32 cellular contexts compared by ENCODE assay signal in genomic region chr13:47650221-47650620, GRCh38.
"Had no signal": no experiment of that assay in that cellular context is flagged by ENCODE, and none has a peak within 500 bp of the region (broad histone marks: within the 10 kb centered on the region; RNA-seq: fewer than 3 reads in every experiment).

No MANE protein-coding gene starts in this region.

- H3K27me3 ChIP-seq: ascending aorta, Peyer's patch, SJSA1 had no signal

- H3K36me3 ChIP-seq: ascending aorta, Peyer's patch, SJSA1 had no signal

- H3K4me1 Mint-ChIP-seq: activated CD4-positive, alpha-beta T cell treated with anti-CD3 and anti-CD28 coated beads for 36 hours; activated CD4-positive, alpha-beta T cell treated with anti-CD3 and anti-CD28 coated beads, Interleukin-2, amount 10 ng/mL, durations not matched to agents 7 days and 5 days; activated naive CD4-positive, alpha-beta T cell treated with anti-CD3 and anti-CD28 coated beads, Interleukin-2, amount 50 U/mL, for 24 hours; activated naive CD8-positive, alpha-beta T cell treated with anti-CD3 and anti-CD28 coated beads, Interleukin-2, amount 10 ng/mL, durations not matched to agents 7 days and 5 days had no signal

- H3K4me3 Mint-ChIP-seq: activated CD4-positive, alpha-beta T cell treated with anti-CD3 and anti-CD28 coated beads for 36 hours; activated CD4-positive, alpha-beta T cell treated with anti-CD3 and anti-CD28 coated beads, Interleukin-2, amount 10 ng/mL, durations not matched to agents 7 days and 5 days; activated CD8-positive, alpha-beta T cell treated with anti-CD3 and anti-CD28 coated beads, Interleukin-2, amount 10 ng/mL, durations not matched to agents 7 days and 5 days; activated naive CD4-positive, alpha-beta T cell treated with anti-CD3 and anti-CD28 coated beads, Interleukin-2, amount 50 U/mL, for 24 hours; activated naive CD8-positive, alpha-beta T cell treated with anti-CD3 and anti-CD28 coated beads, Interleukin-2, amount 10 ng/mL, durations not matched to agents 7 days and 5 days; activated T-cell treated with anti-CD3 and anti-CD28 coated beads, Interleukin-2, amount 50 U/mL, for 24 hours; T-helper 2 cell treated with Interferon-gamma antibody and Interleukin-4, amounts not matched to agents 5 μg/mL and 100 μg/mL, for 36 hours had no signal

- H3K9me3 Mint-ChIP-seq: activated CD4-positive, alpha-beta T cell treated with anti-CD3 and anti-CD28 coated beads, Interleukin-2, amount 10 ng/mL, durations not matched to agents 7 days and 5 days; activated naive CD4-positive, alpha-beta T cell treated with anti-CD3 and anti-CD28 coated beads, Interleukin-2, amount 50 U/mL, for 24 hours; activated naive CD8-positive, alpha-beta T cell treated with anti-CD3 and anti-CD28 coated beads, Interleukin-2, amount 10 ng/mL, durations not matched to agents 7 days and 5 days; activated T-cell treated with anti-CD3 and anti-CD28 coated beads, Interleukin-2, amount 50 U/mL, for 24 hours; activated T-helper 2 cell treated with anti-CD3 and anti-CD28 coated beads, Interferon-gamma antibody, Interleukin-2, Interleukin-4, amounts not matched to agents 10 μg/mL and 5 μg/mL and 100 μg/mL, durations not matched to agents 14 hours and 24 hours and 36 hours; T-helper 2 cell treated with Interferon-gamma antibody and Interleukin-4, amounts not matched to agents 5 μg/mL and 100 μg/mL, for 36 hours had no signal

- ATAC-seq: activated CD4-positive, alpha-beta T cell treated with anti-CD3 and anti-CD28 coated beads for 36 hours; activated CD4-positive, CD25-positive, alpha-beta regulatory T cell treated with anti-CD3 and anti-CD28 coated beads, Interleukin-2, amount 50 U/mL, for 24 hours; activated CD8-positive, alpha-beta T cell treated with anti-CD3 and anti-CD28 coated beads, Interleukin-2, amount 10 ng/mL, durations not matched to agents 7 days and 5 days; K562; PC-3 had no signal

- FAIRE-seq: K562, TTC549 had no signal

- H3K4me1 ChIP-seq: ascending aorta, Peyer's patch, SJSA1 had no signal

- H3K27ac ChIP-seq: ascending aorta, Peyer's patch, SJSA1 had no signal

- DNase-seq: activated CD4-positive, alpha-beta T cell treated with anti-CD3 and anti-CD28 coated beads for 36 hours; activated CD4-positive, alpha-beta T cell treated with anti-CD3 and anti-CD28 coated beads, Interleukin-2, amount 10 ng/mL, durations not matched to agents 7 days and 5 days; activated CD4-positive, alpha-beta T cell treated with anti-CD3 and anti-CD28 coated beads, Interleukin-2, amount 50 U/mL, for 48 hours; activated CD8-positive, alpha-beta T cell treated with anti-CD3 and anti-CD28 coated beads, Interleukin-2, amount 10 ng/mL, durations not matched to agents 7 days and 5 days; activated gamma-delta T cell; activated naive CD4-positive, alpha-beta T cell treated with Interleukin-2 at 50 U/mL for 16 hours; activated naive CD8-positive, alpha-beta T cell treated with anti-CD3 and anti-CD28 coated beads, Interleukin-2, amount 10 ng/mL, durations not matched to agents 7 days and 5 days; activated T-cell treated with anti-CD3 and anti-CD28 coated beads, Interleukin-2, amount 50 U/mL, for 24 hours; amygdala; NCI-H1092 treated with DMSO at 0.1 percent for 48 hours; NCI-H1417; NCI-H146; NCI-H187; NCI-H2029 treated with DMSO at 0.1 percent for 48 hours; NCI-H2107; NCI-H2171; NCI-H446; NCI-H510A treated with DMSO at 0.1 percent for 48 hours; NCI-H69; NK-92 treated with Interleukin-12 subunit alpha and Interleukin-12 subunit beta, amount 100 ng/mL, for 24 hours; PC-3; Peyer's patch; RPMI8226; SHP77 treated with DMSO at 0.1 percent for 48 hours had no signal

- H3K27ac Mint-ChIP-seq: activated CD4-positive, alpha-beta T cell treated with anti-CD3 and anti-CD28 coated beads for 36 hours; activated CD4-positive, alpha-beta T cell treated with anti-CD3 and anti-CD28 coated beads, Interleukin-2, amount 10 ng/mL, durations not matched to agents 7 days and 5 days; activated CD8-positive, alpha-beta T cell treated with anti-CD3 and anti-CD28 coated beads, Interleukin-2, amount 10 ng/mL, durations not matched to agents 7 days and 5 days; activated naive CD4-positive, alpha-beta T cell treated with anti-CD3 and anti-CD28 coated beads, Interleukin-2, amount 50 U/mL, for 24 hours; activated naive CD8-positive, alpha-beta T cell treated with anti-CD3 and anti-CD28 coated beads, Interleukin-2, amount 10 ng/mL, durations not matched to agents 7 days and 5 days; activated T-cell treated with anti-CD3 and anti-CD28 coated beads, Interleukin-2, amount 50 U/mL, for 24 hours; activated T-helper 2 cell treated with anti-CD3 and anti-CD28 coated beads, Interferon-gamma antibody, Interleukin-2, Interleukin-4, amounts not matched to agents 10 μg/mL and 5 μg/mL and 100 μg/mL, durations not matched to agents 14 hours and 24 hours and 36 hours; T-helper 2 cell treated with Interferon-gamma antibody and Interleukin-4, amounts not matched to agents 5 μg/mL and 100 μg/mL, for 36 hours had no signal

- H3K4me3 ChIP-seq: ascending aorta, K562, Peyer's patch, SJSA1 had no signal

- H3K9me3 ChIP-seq: ascending aorta, Peyer's patch, SJSA1 had no signal

- H3K36me3 Mint-ChIP-seq: activated naive CD4-positive, alpha-beta T cell treated with anti-CD3 and anti-CD28 coated beads, Interleukin-2, amount 50 U/mL, for 24 hours; activated naive CD8-positive, alpha-beta T cell treated with anti-CD3 and anti-CD28 coated beads, Interleukin-2, amount 10 ng/mL, durations not matched to agents 7 days and 5 days had no signal

- H3K27me3 Mint-ChIP-seq: activated CD4-positive, alpha-beta T cell treated with anti-CD3 and anti-CD28 coated beads, Interleukin-2, amount 10 ng/mL, durations not matched to agents 7 days and 5 days had no signal
